ENCODE assay signal across 9 cellular contexts in the genomic region with DNA sequence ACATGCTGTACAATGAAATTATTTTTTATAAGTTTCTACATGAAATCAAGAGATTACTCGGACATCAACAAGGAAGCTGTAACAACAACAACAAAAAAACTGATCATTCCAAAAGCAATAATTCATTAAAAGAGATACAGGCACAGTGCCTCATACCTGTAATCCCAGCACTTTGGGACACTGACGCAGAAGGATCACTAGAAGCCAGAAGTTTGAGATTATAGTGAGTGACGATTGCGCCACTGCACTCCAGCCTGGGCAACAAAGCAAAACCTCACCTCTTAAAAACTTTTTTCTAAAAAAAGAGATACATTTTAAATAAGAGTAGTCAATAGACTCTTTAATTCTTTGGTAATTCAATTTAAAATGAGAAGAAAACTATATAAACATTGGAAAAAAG.
"Had no signal": no experiment of that assay in that cellular context is flagged by ENCODE, and none has a peak within 500 bp of the region (broad histone marks: within the 10 kb centered on the region; RNA-seq: fewer than 3 reads in every experiment).

No MANE protein-coding gene starts in this region.

- H3K9me3 ChIP-seq: HAP-1 had no signal

- DNase-seq: GM23248, GOT3, H7, HFFc6, IMR-90 had no signal

- ATAC-seq: HCT116, K562 had no signal

- H3K4me1 ChIP-seq: HAP-1 had no signal

- H3K4me3 ChIP-seq: GM23248, HAP-1, K562 had no signal

- H3K9ac ChIP-seq: GM23248 had no signal

- H3K27ac ChIP-seq: GM23248, HL-60 had no signal

- H2AFZ ChIP-seq: GM23248 had no signal

- FAIRE-seq: K562 had no signal

- H3K36me3 ChIP-seq: HAP-1 had no signal
